In genomic region chr11:93936416-93936815, GRCh38 we compare ENCODE assay signal across 22 cellular contexts.
DNase-seq lines count a peak whose midpoint lies in the region; ATAC-seq and TF ChIP-seq lines count a peak whose summit lies in the region.
"Had no signal": no experiment of that assay in that cellular context is flagged by ENCODE, and none has a peak within 500 bp of the region (broad histone marks: within the 10 kb centered on the region; RNA-seq: fewer than 3 reads in every experiment).

No MANE protein-coding gene starts in this region.

- H3K36me3 Mint-ChIP-seq in GM23338 (ENCODE audit: low read depth), result no peaks in the 10 kb centered on the region
- H3K36me3 Mint-ChIP-seq: activated naive CD4-positive, alpha-beta T cell treated with anti-CD3 and anti-CD28 coated beads, Interleukin-2, amount 10 ng/mL, durations not matched to agents 7 days and 5 days; CD14-positive monocyte; natural killer cell had no signal

- H3F3A ChIP-seq in GM23338 (replicated peaks; ENCODE audit: low read depth), result no peaks in the 10 kb centered on the region

- no peaks in the 10 kb centered on the region for H3K79me2 ChIP-seq in GM23338 (replicated peaks; ENCODE audit: insufficient read depth)

- H3K4me3 Mint-ChIP-seq in GM23338, result no peak overlapping the region
- H3K4me3 Mint-ChIP-seq: activated naive CD4-positive, alpha-beta T cell treated with anti-CD3 and anti-CD28 coated beads, Interleukin-2, amount 10 ng/mL, durations not matched to agents 7 days and 5 days; activated T-cell treated with anti-CD3 and anti-CD28 coated beads, Interleukin-2, amount 50 U/mL, for 24 hours; CD14-positive monocyte; natural killer cell had no signal

- H3K4me2 ChIP-seq in GM23338, result no peak overlapping the region

- H3K4me1 Mint-ChIP-seq in GM23338, result no peaks in the 10 kb centered on the region
- H3K4me1 Mint-ChIP-seq: activated naive CD4-positive, alpha-beta T cell treated with anti-CD3 and anti-CD28 coated beads, Interleukin-2, amount 10 ng/mL, durations not matched to agents 7 days and 5 days; CD14-positive monocyte had no signal

- H3K27ac ChIP-seq in GM23338 (ENCODE audit: low read depth), result no peak overlapping the region
- no peak overlapping the region for H3K27ac ChIP-seq in colonic mucosa
- H3K27ac ChIP-seq: ascending aorta, gastrocnemius medialis, pancreas, right lobe of liver had no signal

- TF ChIP-seq CTCF in GM23338 (conservative IDR thresholded peaks at IDR 0.05; ENCODE audit: low read depth in 2 of 2) (no peak), colonic mucosa (IDR thresholded peaks at IDR 0.05) (no peak)

- H4K20me1 ChIP-seq in GM23338 (replicated peaks; ENCODE audit: insufficient read depth), result no peaks in the 10 kb centered on the region

- H3K4me3 ChIP-seq in GM23338 (no peak overlapping the region), colonic mucosa (no peak overlapping the region)
- H3K4me3 ChIP-seq: ascending aorta, gastrocnemius medialis, K562, pancreas, right lobe of liver had no signal

- ATAC-seq in GM23338, result no peak
- ATAC-seq in HG02973 (IDR thresholded peaks at IDR 0.05; ENCODE audit: unreplicated experiment), result no peak
- ATAC-seq in HG02759 (IDR thresholded peaks at IDR 0.05; ENCODE audit: unreplicated experiment), result no peak
- ATAC-seq: activated CD4-positive, CD25-positive, alpha-beta regulatory T cell treated with anti-CD3 and anti-CD28 coated beads, Interleukin-2, amount 50 U/mL, for 24 hours; gastrocnemius medialis; K562; left colon; natural killer cell; pancreas; right lobe of liver had no signal

- H3K36me3 ChIP-seq in GM23338 (ENCODE audit: insufficient read depth) (no peaks in the 10 kb centered on the region), colonic mucosa (no peaks in the 10 kb centered on the region)
- H3K36me3 ChIP-seq: ascending aorta, gastrocnemius medialis, pancreas, right lobe of liver had no signal

- H3K4me1 ChIP-seq in GM23338 (ENCODE audit: insufficient read depth), result no peaks in the 10 kb centered on the region
- H3K4me1 ChIP-seq in colonic mucosa, result no peaks in the 10 kb centered on the region
- H3K4me1 ChIP-seq: ascending aorta, gastrocnemius medialis, pancreas, right lobe of liver had no signal

- peak overlapping the region; percentile 85 for H2AFZ ChIP-seq in GM23338

- intact Hi-C loops in colonic mucosa (cut with DNase I), result no loop called here

- H3K9me2 ChIP-seq in GM23338 (ENCODE audit: insufficient read depth), result peaks cover 12% of the 10 kb centered on the region; the same call in 1 of the 2 replicates

- no peaks in the 10 kb centered on the region for H3K9me3 ChIP-seq in colonic mucosa
- H3K9me3 ChIP-seq: ascending aorta, gastrocnemius medialis, pancreas, right lobe of liver had no signal

- peaks cover 1% of the 10 kb centered on the region for H3K27me3 Mint-ChIP-seq in GM23338 (ENCODE audit: insufficient read depth, low read depth, poor library complexity)

- H3K27me3 ChIP-seq in GM23338 (ENCODE audit: insufficient read depth), result no peaks in the 10 kb centered on the region
- H3K27me3 ChIP-seq in colonic mucosa, result no peaks in the 10 kb centered on the region
- H3K27me3 ChIP-seq: ascending aorta, gastrocnemius medialis, pancreas, right lobe of liver had no signal

- H3K9me3 Mint-ChIP-seq in GM23338, result no peaks in the 10 kb centered on the region
- H3K9me3 Mint-ChIP-seq: activated naive CD4-positive, alpha-beta T cell treated with anti-CD3 and anti-CD28 coated beads, Interleukin-2, amount 10 ng/mL, durations not matched to agents 7 days and 5 days; activated T-cell treated with anti-CD3 and anti-CD28 coated beads, Interleukin-2, amount 50 U/mL, for 24 hours had no signal

- no peak overlapping the region for H3K9ac ChIP-seq in colonic mucosa (ENCODE audit: low read depth in 2 of 2, low read length in 2 of 2)

- H3K27ac Mint-ChIP-seq in GM23338, result no peak overlapping the region
- H3K27ac Mint-ChIP-seq: activated naive CD4-positive, alpha-beta T cell treated with anti-CD3 and anti-CD28 coated beads, Interleukin-2, amount 10 ng/mL, durations not matched to agents 7 days and 5 days; activated T-cell treated with anti-CD3 and anti-CD28 coated beads, Interleukin-2, amount 50 U/mL, for 24 hours; CD14-positive monocyte; natural killer cell had no signal

- peak; percentile 19 for DNase-seq in COLO668 (lab: John Stamatoyannopoulos, UW; ENCODE audit: unreplicated experiment)
- no peak for DNase-seq in GM23338 (ENCODE audit: low spot score)
- DNase-seq in NCI-H748 treated with DMSO at 0.1 percent for 48 hours (lab: John Stamatoyannopoulos, UW), result peak; percentile 51
- DNase-seq in islet precursor cell, result peak; percentile 82
- DNase-seq in NCI-H226, result no peak
- no peak for DNase-seq in colonic mucosa
- DNase-seq: activated naive CD4-positive, alpha-beta T cell treated with anti-CD3 and anti-CD28 coated beads, Interleukin-2, amount 10 ng/mL, durations not matched to agents 7 days and 5 days; activated T-cell treated with anti-CD3 and anti-CD28 coated beads, Interleukin-2, amount 50 U/mL, for 24 hours; effector CD4-positive, alpha-beta T cell; gastrocnemius medialis; left colon; natural killer cell; NCI-H2171; pancreas; right lobe of liver; substantia nigra had no signal

TF ChIP-seq in GM23338, 12 proteins besides CTCF, POLR2A, EP300 and RAD21:
- TF ChIP-seq EZH2phosphoT487 (IDR thresholded peaks at IDR 0.05; ENCODE audit: unreplicated experiment), result no peak
- no peak for TF ChIP-seq ZNF114 (CRISPR knock-in tag; IDR thresholded peaks at IDR 0.05)
- TF ChIP-seq ZNF462 (CRISPR knock-in tag; IDR thresholded peaks at IDR 0.05), result no peak
- TF ChIP-seq JUNB (IDR thresholded peaks at IDR 0.05; ENCODE audit: unreplicated experiment), result no peak

Comparison
In these comparisons a context has a peak if more than half of its experiments do, and no peak if none do; other contexts are left out.
1. DNase-seq: peak in COLO668 (single experiment), NCI-H748 treated with DMSO at 0.1 percent for 48 hours (single experiment) and islet precursor cell (single experiment); none in GM23338 (single experiment), NCI-H226 (single experiment) and colonic mucosa (single experiment).